In the genomic region with DNA sequence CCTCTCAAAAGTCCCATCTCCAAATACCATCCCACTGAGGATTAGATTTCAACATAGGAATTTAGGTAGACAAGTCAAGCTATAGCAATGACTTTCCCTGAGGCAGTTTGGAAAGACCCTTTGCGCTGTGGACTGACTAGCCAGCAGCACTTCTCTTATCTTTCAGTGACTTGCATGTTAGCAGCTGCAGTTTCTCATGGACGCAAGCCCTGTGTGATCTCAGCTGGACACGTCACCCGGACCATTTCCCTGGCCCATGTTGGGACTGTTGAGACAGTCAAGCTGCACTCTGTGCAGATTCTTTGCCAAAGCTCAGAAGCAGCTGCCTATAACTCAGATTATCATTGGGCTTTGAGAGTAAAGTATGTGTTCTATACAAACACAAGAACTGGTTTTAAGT, we compare ENCODE assay signal across 22 cellular contexts.
DNase-seq lines count a peak whose midpoint lies in the region; ATAC-seq and TF ChIP-seq lines count a peak whose summit lies in the region.
"Had no signal": no experiment of that assay in that cellular context is flagged by ENCODE, and none has a peak within 500 bp of the region (broad histone marks: within the 10 kb centered on the region; RNA-seq: fewer than 3 reads in every experiment).

No MANE protein-coding gene starts in this region.

- no peaks in the 10 kb centered on the region for H3K9me2 ChIP-seq in hepatocyte (replicated peaks; ENCODE audit: insufficient read depth)

- no peaks in the 10 kb centered on the region for H3K79me2 ChIP-seq in hepatocyte

- intact Hi-C loops in psoas muscle (cut with DNase I), result no loop called here

- H2AFZ ChIP-seq in hepatocyte, result no peak overlapping the region

- peak in 1 of 4 donors; percentile 30 for ATAC-seq in psoas muscle
- ATAC-seq: A549; activated T-helper 17 cell treated with anti-CD3 and anti-CD28 coated beads, Interleukin-2, amount 50 U/mL, for 72 hours; left lobe of liver had no signal

- H3K27ac ChIP-seq in hepatocyte (peak overlapping the region; percentile 31), psoas muscle (no peak overlapping the region)
- H3K27ac ChIP-seq: A549, Peyer's patch had no signal

- TF ChIP-seq CTCF in fibroblast of mammary gland (conservative IDR thresholded peaks at IDR 0.05; ENCODE audit: control insufficient read depth, insufficient read depth, low read depth, low read length), result no peak
- no peak for TF ChIP-seq CTCF in hepatocyte (IDR thresholded peaks at IDR 0.05; ENCODE audit: poor library complexity)
- no peak for TF ChIP-seq CTCF in psoas muscle (IDR thresholded peaks at IDR 0.05)

- H3K9me3 ChIP-seq in hepatocyte (ENCODE audit: low read depth), result no peaks in the 10 kb centered on the region
- H3K9me3 ChIP-seq in psoas muscle, result no peaks in the 10 kb centered on the region
- H3K9me3 ChIP-seq: A549, Caco-2, Peyer's patch had no signal

- WGBS in hepatocyte (ENCODE audit: low lambda C conversion rate, missing lambda C conversion rate), result 62% methylated on average over 4 of the region's 4 CpGs
- 42 to 53% (median 44%) methylated on average over 4 of the region's 4 CpGs for WGBS in psoas muscle, 3 donors

- H3K36me3 ChIP-seq in hepatocyte (replicated peaks; ENCODE audit: insufficient read depth, low read depth) (no peaks in the 10 kb centered on the region), psoas muscle (ENCODE audit: insufficient read depth in 1 of 2, low read depth in 1 of 2) (no peaks in the 10 kb centered on the region)
- H3K36me3 ChIP-seq: Peyer's patch had no signal

- H3K4me2 ChIP-seq in hepatocyte, result no peak overlapping the region
- H3K4me2 ChIP-seq: A549 had no signal

- H3K4me1 ChIP-seq in hepatocyte (ENCODE audit: insufficient read depth) (peaks cover 2% of the 10 kb centered on the region), psoas muscle (no peaks in the 10 kb centered on the region)
- H3K4me1 ChIP-seq: A549, Peyer's patch had no signal

- H4K20me1 ChIP-seq in hepatocyte (ENCODE audit: insufficient read depth, poor library complexity, severe bottlenecking), result no peaks in the 10 kb centered on the region

- in situ Hi-C loops in ACHN (cut with HindIII; ENCODE audit: low pct_ligation_motif_present, low pct_unique_long_range_greater_than_20kb, low sequenced_read_pairs), result no loop called here

- H3K27me3 ChIP-seq in hepatocyte, result no peaks in the 10 kb centered on the region
- no peaks in the 10 kb centered on the region for H3K27me3 ChIP-seq in psoas muscle (ENCODE audit: insufficient read depth in 3 of 3, low read length in 2 of 3)
- H3K27me3 ChIP-seq: Peyer's patch had no signal

- peak; percentile 4 for DNase-seq in HT1080 (ENCODE audit: low read depth)
- DNase-seq in fibroblast of mammary gland (ENCODE audit: low read depth), result peak; percentile 68
- peak; percentile 8 for DNase-seq in hepatocyte (ENCODE audit: low spot score)
- peak; percentile 30 to 64 for DNase-seq in psoas muscle
- DNase-seq in pons (ENCODE audit: low spot score), result no peak
- no peak for DNase-seq in ACHN
- DNase-seq in Kasumi-1 (lab: John Stamatoyannopoulos, UW), result no peak
- no peak for DNase-seq in C1 segment of cervical spinal cord (lab: John Stamatoyannopoulos, UW)
- DNase-seq: activated CD4-positive, alpha-beta T cell treated with anti-CD3 and anti-CD28 coated beads for 48 hours; Caco-2; DND-41; effector CD8-positive, alpha-beta T cell; HFFc6; NCI-H1048; NCI-H1930; NCI-H226; stimulated activated CD4-positive, alpha-beta T cell treated with anti-CD3 and anti-CD28 coated beads, Interleukin-2, amount 100 ng/mL, for 48 hours; stimulated activated naive CD4-positive, alpha-beta T cell had no signal

- H3K4me3 ChIP-seq in fibroblast of mammary gland (ENCODE audit: control insufficient read depth, low read depth, low read length) (no peak overlapping the region), hepatocyte (no peak overlapping the region), psoas muscle (no peak overlapping the region)
- H3K4me3 ChIP-seq: A549, Peyer's patch had no signal

Comparison
In these comparisons a context has a peak if more than half of its experiments do, and no peak if none do; other contexts are left out.
1. DNase-seq: peak in HT1080 (single experiment), fibroblast of mammary gland (single experiment), hepatocyte (single experiment) and psoas muscle (2 of 2); none in pons (single experiment), ACHN (single experiment), Kasumi-1 (0 of 2) and C1 segment of cervical spinal cord (0 of 14).